Comparison of ENCODE assay signal across 7 cellular contexts in the genomic region with DNA sequence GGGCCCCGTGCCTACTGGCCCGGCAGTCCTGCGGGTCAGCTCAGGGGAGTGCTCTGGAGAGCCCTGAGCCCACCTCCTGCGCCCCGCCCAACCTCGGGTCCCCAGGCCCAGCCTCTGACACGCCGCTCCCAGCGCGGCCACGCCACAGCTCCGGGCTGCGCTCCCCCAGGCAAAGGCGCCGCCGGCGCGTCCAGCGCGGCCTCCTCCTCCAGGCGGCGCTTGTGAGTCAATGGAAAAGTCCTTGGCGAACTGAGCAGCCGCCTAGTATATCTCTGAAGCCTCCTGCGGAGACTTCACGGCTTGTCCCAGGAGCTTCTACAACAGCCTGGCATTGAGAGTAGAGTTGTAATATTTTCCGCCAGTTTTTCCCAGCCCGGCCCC. TPM values are rescaled to one million over a fixed set of nuclear protein-coding genes. Genes with fewer than 3 reads are reported as not detected.
DNase-seq lines count a peak whose midpoint lies in the region; ATAC-seq, FAIRE-seq and TF ChIP-seq lines count a peak whose summit lies in the region.

No MANE protein-coding gene starts in this region.

- no peak for ATAC-seq in GM19395 (IDR thresholded peaks at IDR 0.05; ENCODE audit: unreplicated experiment)

- in situ Hi-C loops in GM13976 (cut with MboI; ENCODE audit: low sequenced_read_pairs, unreplicated experiment): no loop called here
- in situ Hi-C loops in KBM-7 (cut with MboI; ENCODE audit: low pct_unique_long_range_greater_than_20kb, low sequenced_read_pairs): no loop called here

- no peak for FAIRE-seq in keratinocyte (lab: Jason Lieb, UNC)

- H2AFZ ChIP-seq in keratinocyte (ENCODE audit: control insufficient read depth, low read length): peak overlapping the region; percentile 89

- H3K27me3 ChIP-seq in keratinocyte (ENCODE audit: control insufficient read depth, extremely low read depth, insufficient read depth, low read length): peaks cover 37% of the 10 kb centered on the region

- H3K27ac ChIP-seq in keratinocyte (ENCODE audit: control insufficient read depth, insufficient read depth, low read length): no peak overlapping the region

- peaks cover 19% of the 10 kb centered on the region for H3K4me1 ChIP-seq in keratinocyte (ENCODE audit: control insufficient read depth, extremely low read depth, insufficient read depth, low read length)

- H3K4me3 ChIP-seq in keratinocyte (ENCODE audit: control insufficient read depth in 2 of 3, extremely low read depth in 1 of 3, insufficient read depth in 2 of 3, low read depth in 1 of 3, low read length in 3 of 3): peak overlapping the region; percentile 44 to 70 (median 58)

- no peaks in the 10 kb centered on the region for H3K9me1 ChIP-seq in keratinocyte (ENCODE audit: control insufficient read depth, extremely low read depth, insufficient read depth, low read length)

- peak overlapping the region; percentile 94 for H3K4me2 ChIP-seq in keratinocyte (ENCODE audit: control insufficient read depth, extremely low read depth, insufficient read depth, low read depth, low read length)

- dilution Hi-C loops in keratinocyte (cut with MboI; ENCODE audit: extremely low pct_ligation_motif_present, low sequenced_read_pairs): no loop called here

- no peaks in the 10 kb centered on the region for H3K36me3 ChIP-seq in keratinocyte (ENCODE audit: control insufficient read depth in 2 of 2, extremely low read depth in 1 of 2, insufficient read depth in 2 of 2, low read length in 2 of 2)

- H3K9me3 ChIP-seq in keratinocyte (ENCODE audit: control insufficient read depth, low read depth, low read length): no peaks in the 10 kb centered on the region

- H4K20me1 ChIP-seq in keratinocyte (ENCODE audit: control insufficient read depth, extremely low read depth, insufficient read depth, low read length): no peaks in the 10 kb centered on the region

- no peaks in the 10 kb centered on the region for H3K79me2 ChIP-seq in keratinocyte (ENCODE audit: control insufficient read depth, insufficient read depth, low read length)

- TF ChIP-seq CTCF in GM13976 (IDR thresholded peaks at IDR 0.05; ENCODE audit: borderline replicate concordance, control extremely low read depth, extremely low read depth, insufficient read depth, missing control alignments): peak; percentile 63
- TF ChIP-seq CTCF in keratinocyte (optimal IDR thresholded peaks at IDR 0.05 in 1 of 3, IDR thresholded peaks at IDR 0.05 in 1 of 3, conservative IDR thresholded peaks at IDR 0.05 in 1 of 3; ENCODE audit: extremely low read depth in 1 of 3, insufficient read depth in 2 of 3, low read length in 3 of 3): peak; percentile 75 to 91 (median 82)

- H3K9ac ChIP-seq in keratinocyte (ENCODE audit: control insufficient read depth, extremely low read depth, insufficient read depth, low read length): peak overlapping the region; percentile 33

- DNase-seq in GM13976 (ENCODE audit: low spot score) (peak; percentile 65), KBM-7 (peak; percentile 49), cerebellar cortex (ENCODE audit: low spot score) (peak; percentile 72), keratinocyte (ENCODE audit: low read depth, low spot score) (peak; percentile 13)
- peak; percentile 31 for DNase-seq in activated CD4-positive, CD25-positive, alpha-beta regulatory T cell treated with anti-CD3 and anti-CD28 coated beads, Interleukin-2, amount 50 U/mL, for 16 hours (ENCODE audit: low read depth, low spot score)
- DNase-seq in stimulated activated CD4-positive, alpha-beta T cell treated with anti-CD3 and anti-CD28 coated beads, Interleukin-12 subunit alpha, Interleukin-12 subunit beta, amount 100 ng/mL, for 4 hours: peak; percentile 80

RNA-seq across cellular contexts. Expression of a gene that starts 29.5 kb away (rescaled TPM):
- 6.1 to 11.4 TPM (median 8.6 TPM) in 3 replicates for polyA plus RNA-seq in keratinocyte
- 20.3 TPM for polyA plus RNA-seq in keratinocyte (2011; ENCODE audit: low read depth)
- polyA plus RNA-seq in keratinocyte (2011; cell fraction: cytosol; rRNA removed): 7.0 and 7.6 TPM in 2 replicates
- polyA plus RNA-seq in keratinocyte (2011; cell fraction: nucleus; rRNA removed): 13.2 and 16.8 TPM in 2 replicates
- 10.2 and 22.7 TPM in 2 replicates for polyA plus RNA-seq in keratinocyte (2012; ENCODE audit: low replicate concordance)
- polyA minus RNA-seq in keratinocyte: 6.1 to 13.6 TPM (median 6.7 TPM) in 3 replicates
- polyA minus RNA-seq in keratinocyte (2011; cell fraction: cytosol; rRNA and poly(A)+ RNA removed): 5.6 TPM
- polyA minus RNA-seq in keratinocyte (2011; cell fraction: nucleus; rRNA and poly(A)+ RNA removed): 8.9 and 16.8 TPM in 2 replicates

Comparison
In these comparisons a context has a peak if more than half of its experiments do, and no peak if none do; other contexts are left out.
1. DNase-seq: peak in every context shown above with its lines; median percentile 80 in stimulated activated CD4-positive, alpha-beta T cell treated with anti-CD3 and anti-CD28 coated beads, Interleukin-12 subunit alpha, Interleukin-12 subunit beta, amount 100 ng/mL, for 4 hours; 72 in cerebellar cortex; 65 in GM13976; 49 in KBM-7; 31 in activated CD4-positive, CD25-positive, alpha-beta regulatory T cell treated with anti-CD3 and anti-CD28 coated beads, Interleukin-2, amount 50 U/mL, for 16 hours; 13 in keratinocyte.